8 cellular contexts compared by ENCODE assay signal in the genomic region with DNA sequence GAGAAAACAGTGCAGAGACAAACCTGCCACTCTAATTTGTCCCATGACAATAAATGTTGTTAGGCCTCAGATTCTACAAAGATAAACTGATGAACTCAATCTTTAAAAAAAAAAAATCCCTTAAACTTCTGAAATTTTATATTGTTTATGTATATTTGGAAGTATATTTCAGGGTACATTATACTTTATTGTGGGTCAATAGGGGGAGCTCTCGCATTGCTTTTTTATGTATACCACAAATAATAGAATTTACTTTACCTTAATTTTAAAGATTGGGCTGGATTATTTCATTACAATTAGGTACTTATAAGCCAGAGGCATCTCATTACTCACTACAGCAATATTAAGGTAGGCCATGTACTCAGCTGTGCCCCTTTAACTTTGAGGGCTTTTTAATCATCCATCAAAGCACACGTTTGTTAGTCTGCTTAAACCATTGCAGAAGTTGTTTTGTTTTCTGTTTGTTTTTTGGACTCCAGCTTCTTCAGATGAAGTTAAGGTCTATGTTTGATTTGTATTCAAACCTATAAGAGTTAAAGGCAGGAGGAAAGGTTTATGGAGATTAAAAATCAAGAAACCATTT. TPM values are rescaled to one million over a fixed set of nuclear protein-coding genes. Genes with fewer than 3 reads are reported as not detected.
DNase-seq lines count a peak whose midpoint lies in the region; ATAC-seq and TF ChIP-seq lines count a peak whose summit lies in the region.

No MANE protein-coding gene starts in this region.

- H3K4me1 Mint-ChIP-seq in activated CD4-positive, alpha-beta memory T cell treated with anti-CD3 and anti-CD28 coated beads for 36 hours (ENCODE audit: low read depth): no peaks in the 10 kb centered on the region

- H3K27me3 ChIP-seq in RWPE2 (ENCODE audit: insufficient read depth, poor library complexity, severe bottlenecking): no peaks in the 10 kb centered on the region

- H3K9me3 ChIP-seq in RWPE2 (ENCODE audit: severe bottlenecking): no peaks in the 10 kb centered on the region

- no peak overlapping the region for H3K4me3 ChIP-seq in RWPE2 (ENCODE audit: severe bottlenecking)

- intact Hi-C loops in activated CD4-positive, alpha-beta memory T cell treated with anti-CD3 and anti-CD28 coated beads for 36 hours (cut with micrococcal nuclease): loop anchor here (2.0 to 5.0 kb wide), 2 partner anchors 327 to 368 kb away; no protein-coding TSS in a partner anchor

- ATAC-seq in RWPE2 (ENCODE audit: low read depth) (no peak), HG02588 (IDR thresholded peaks at IDR 0.05; ENCODE audit: unreplicated experiment) (no peak), GM21825 (IDR thresholded peaks at IDR 0.05; ENCODE audit: unreplicated experiment) (no peak)

- DNase-seq in GM13977 (ENCODE audit: low spot score) (no peak), RWPE2 (ENCODE audit: low spot score) (no peak), globus pallidus (ENCODE audit: low spot score) (peak; percentile 57), DMS153 (lab: John Stamatoyannopoulos, UW) (no peak)
- DNase-seq in activated CD4-positive, alpha-beta memory T cell treated with anti-CD3 and anti-CD28 coated beads for 36 hours: no peak

- H3K27ac ChIP-seq in 22Rv1 (no peak overlapping the region), RWPE2 (ENCODE audit: poor library complexity, severe bottlenecking) (no peak overlapping the region)

- no peak overlapping the region for H3K4me3 Mint-ChIP-seq in activated CD4-positive, alpha-beta memory T cell treated with anti-CD3 and anti-CD28 coated beads for 36 hours

- peak; percentile 80 for TF ChIP-seq CTCF in 22Rv1 (IDR thresholded peaks at IDR 0.05)
- peak; percentile 52 for TF ChIP-seq CTCF in GM13977 (IDR thresholded peaks at IDR 0.05; ENCODE audit: extremely low read depth, insufficient read depth, missing control alignments)
- TF ChIP-seq CTCF in RWPE2 (IDR thresholded peaks at IDR 0.05; ENCODE audit: poor library complexity, severe bottlenecking): peak; percentile 88

- H3K27me3 Mint-ChIP-seq in activated CD4-positive, alpha-beta memory T cell treated with anti-CD3 and anti-CD28 coated beads for 36 hours: peaks cover 1% of the 10 kb centered on the region

- no peaks in the 10 kb centered on the region for H3K9me3 Mint-ChIP-seq in activated CD4-positive, alpha-beta memory T cell treated with anti-CD3 and anti-CD28 coated beads for 36 hours

- in situ Hi-C loops in GM13977 (cut with MboI; ENCODE audit: low pct_unique_long_range_greater_than_20kb, low sequenced_read_pairs, unreplicated experiment): no loop called here

- H3K36me3 Mint-ChIP-seq in activated CD4-positive, alpha-beta memory T cell treated with anti-CD3 and anti-CD28 coated beads for 36 hours: no peaks in the 10 kb centered on the region

- CTCF ChIA-PET in activated CD4-positive, alpha-beta memory T cell treated with anti-CD3 and anti-CD28 coated beads for 36 hours (lab: Charles Lee): interaction anchor here (0.6 to 1.8 kb wide), 5 partner anchors 10 to 732 kb away, joined by 3 to 7 read pairs (median 4); no protein-coding TSS in a partner anchor

- no peaks in the 10 kb centered on the region for H3K4me1 ChIP-seq in RWPE2 (ENCODE audit: insufficient read depth, poor library complexity, severe bottlenecking)

- no peaks in the 10 kb centered on the region for H3K36me3 ChIP-seq in RWPE2 (ENCODE audit: low read depth)

- POLR2A ChIA-PET in activated CD4-positive, alpha-beta memory T cell treated with anti-CD3 and anti-CD28 coated beads for 36 hours (lab: Charles Lee): no interaction called here

- no peak overlapping the region for H3K27ac Mint-ChIP-seq in activated CD4-positive, alpha-beta memory T cell treated with anti-CD3 and anti-CD28 coated beads for 36 hours

RNA-seq across cellular contexts. Expression of a gene that starts 56.3 kb away (rescaled TPM):
- total RNA-seq in activated CD4-positive, alpha-beta memory T cell treated with anti-CD3 and anti-CD28 coated beads for 36 hours: not detected
